7 cellular contexts compared by ENCODE assay signal in genomic region chr12:119153477-119154434, GRCh38.
DNase-seq lines count a peak whose midpoint lies in the region; FAIRE-seq and TF ChIP-seq lines count a peak whose summit lies in the region.

No MANE protein-coding gene starts in this region.

- POLR2A ChIA-PET in HEK293T (lab: Yijun Ruan, JAX) = interaction anchor here (1.3 kb wide), 1 partner anchor 26 kb away, joined by 3 read pairs; no protein-coding TSS in a partner anchor

- peak; percentile 39 for DNase-seq in HEK293T (ENCODE audit: extremely low spot score)
- peak in 30 of 56 donors; percentile 1 to 58 (median 20) for DNase-seq in amygdala (lab: John Stamatoyannopoulos, UW)
- peak; percentile 3 for DNase-seq in iris pigment epithelial cell (ENCODE audit: low read depth)
- peak; percentile 30 for DNase-seq in stimulated activated CD8-positive, alpha-beta memory T cell treated with anti-CD3 and anti-CD28 coated beads, Interleukin-4, amount 100 ng/mL, for 48 hours
- no peak for DNase-seq in HuH-7.5 (ENCODE audit: low spot score)
- DNase-seq in effector CD4-positive, alpha-beta T cell = no peak
- DNase-seq in GM19239 (ENCODE audit: insufficient read length, low spot score) = no peak

- CTCF ChIA-PET in HEK293T (lab: Yijun Ruan, JAX) = no interaction called here

- no peak for FAIRE-seq in GM19239 (lab: Jason Lieb, UNC)

TF ChIP-seq in HEK293T, 16 proteins besides CTCF, POLR2A, EP300 and RAD21:
- no peak for TF ChIP-seq TARDBP (IDR thresholded peaks at IDR 0.05)
- no peak for TF ChIP-seq L3MBTL2 (conservative IDR thresholded peaks at IDR 0.05)
- TF ChIP-seq SUZ12 (IDR thresholded peaks at IDR 0.05) = no peak
- no peak for TF ChIP-seq ELF4 (IDR thresholded peaks at IDR 0.05)
- TF ChIP-seq LEF1 (IDR thresholded peaks at IDR 0.05; ENCODE audit: borderline replicate concordance) = no peak
- TF ChIP-seq NFRKB (IDR thresholded peaks at IDR 0.05) = no peak
- TF ChIP-seq ARNT (IDR thresholded peaks at IDR 0.05) = no peak
- TF ChIP-seq BHLHE40 (IDR thresholded peaks at IDR 0.05; ENCODE audit: borderline replicate concordance) = no peak
- no peak for TF ChIP-seq FOXM1 (IDR thresholded peaks at IDR 0.05; ENCODE audit: borderline replicate concordance)
- TF ChIP-seq SP1 (IDR thresholded peaks at IDR 0.05) = no peak
- TF ChIP-seq CTBP1 (IDR thresholded peaks at IDR 0.05; ENCODE audit: borderline replicate concordance) = no peak
- TF ChIP-seq FOXA1 (IDR thresholded peaks at IDR 0.05) = no peak
- no peak for TF ChIP-seq HDGF (IDR thresholded peaks at IDR 0.05; ENCODE audit: borderline replicate concordance)

Comparison
In these comparisons a context has a peak if more than half of its experiments do, and no peak if none do; other contexts are left out.
1. DNase-seq: peak in HEK293T (single experiment), amygdala (30 of 56), iris pigment epithelial cell (single experiment) and stimulated activated CD8-positive, alpha-beta memory T cell treated with anti-CD3 and anti-CD28 coated beads, Interleukin-4, amount 100 ng/mL, for 48 hours (single experiment); none in HuH-7.5 (single experiment), effector CD4-positive, alpha-beta T cell (single experiment) and GM19239 (single experiment).